Comparison of ENCODE assay signal across 32 cellular contexts in the genomic region with DNA sequence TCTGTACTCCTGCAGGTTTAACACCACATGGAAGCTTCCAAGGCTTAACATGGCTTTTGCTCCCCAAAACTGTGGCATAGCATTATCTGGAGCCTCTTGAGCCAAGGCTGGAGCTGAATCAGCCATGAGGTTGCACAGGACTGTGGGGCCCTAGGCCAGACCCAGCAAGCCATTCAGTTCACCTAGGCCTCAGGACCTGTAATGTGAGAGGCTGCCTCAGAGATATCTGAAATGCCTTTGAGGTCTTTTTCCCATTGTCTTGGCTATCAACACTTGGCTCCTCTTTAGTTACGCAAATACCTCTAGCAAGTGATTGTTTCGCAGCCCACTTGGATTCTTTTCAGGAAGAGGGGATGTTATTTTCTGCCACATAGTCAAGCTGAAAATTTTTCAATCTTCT.
"Had no signal": no experiment of that assay in that cellular context is flagged by ENCODE, and none has a peak within 500 bp of the region (broad histone marks: within the 10 kb centered on the region; RNA-seq: fewer than 3 reads in every experiment).

No MANE protein-coding gene starts in this region.

- H3K4me1 ChIP-seq: gastroesophageal sphincter, neural progenitor cell, parathyroid adenoma, psoas muscle, sigmoid colon, suprapubic skin, tibial artery, upper lobe of right lung had no signal

- H3K27me3 ChIP-seq: brain microvascular endothelial cell, dorsolateral prefrontal cortex, gastroesophageal sphincter, hepatocyte, neural progenitor cell, sigmoid colon, suprapubic skin, tibial artery, upper lobe of right lung had no signal

- H3K9me3 ChIP-seq: gastroesophageal sphincter, psoas muscle, sigmoid colon, suprapubic skin, tibial artery, upper lobe of right lung had no signal

- H3K4me3 ChIP-seq: coronary artery, dorsolateral prefrontal cortex, gastroesophageal sphincter, hepatocyte, neural progenitor cell, psoas muscle, sigmoid colon, smooth muscle cell, suprapubic skin, tibial artery, upper lobe of right lung had no signal

- H3K36me3 ChIP-seq: neural progenitor cell had no signal

- H3K79me2 ChIP-seq: hepatocyte, parathyroid adenoma had no signal

- H3K27ac ChIP-seq: brain microvascular endothelial cell, coronary artery, dorsolateral prefrontal cortex, gastroesophageal sphincter, hepatocyte, neural progenitor cell, parathyroid adenoma, psoas muscle, sigmoid colon, suprapubic skin, tibial artery, upper lobe of right lung had no signal

- H3K4me2 ChIP-seq: hepatocyte, neural progenitor cell, smooth muscle cell had no signal

- DNase-seq: activated CD4-positive, alpha-beta memory T cell treated with anti-CD3 and anti-CD28 coated beads, Interleukin-2, amount 10 ng/mL, durations not matched to agents 7 days and 5 days; activated CD4-positive, alpha-beta T cell treated with anti-CD3 and anti-CD28 coated beads for 1 hour; activated CD4-positive, alpha-beta T cell treated with anti-CD3 and anti-CD28 coated beads, Interleukin-2, amount 10 ng/mL, durations not matched to agents 7 days and 5 days; activated CD8-positive, alpha-beta memory T cell treated with anti-CD3 and anti-CD28 coated beads, Interleukin-2, amount 50 U/mL, for 48 hours; activated gamma-delta T cell; activated naive CD4-positive, alpha-beta T cell treated with anti-CD3 and anti-CD28 coated beads, Interleukin-2, amount 50 U/mL, for 16 hours; activated T-cell treated with anti-CD3 and anti-CD28 coated beads, Interleukin-2, amount 50 U/mL, for 24 hours; amniotic stem cell; brain microvascular endothelial cell; dorsolateral prefrontal cortex; effector memory CD8-positive, alpha-beta T cell; kidney; left colon; mammary epithelial cell; natural killer cell; occipital lobe; psoas muscle; sigmoid colon; stimulated activated CD4-positive, alpha-beta T cell treated with anti-CD3 and anti-CD28 coated beads, Interleukin-15, amount 100 ng/mL, for 24 hours; stimulated activated CD4-positive, alpha-beta T cell treated with anti-CD3 and anti-CD28 coated beads, Interleukin-2, amount 100 ng/mL, for 24 hours; stimulated activated naive B cell treated with anti-CD40 and anti-IgM and Interleukin-4, amounts not matched to agents 10 μg/mL and 1 μg/mL and 100 μg/mL, for 72 hours; T-helper 17 cell; T1000; tibial artery; upper lobe of right lung had no signal

- H2AFZ ChIP-seq: hepatocyte, neural progenitor cell, parathyroid adenoma had no signal

- H3K9ac ChIP-seq: neural progenitor cell, parathyroid adenoma had no signal
